9 cellular contexts compared by ENCODE assay signal in the genomic region with DNA sequence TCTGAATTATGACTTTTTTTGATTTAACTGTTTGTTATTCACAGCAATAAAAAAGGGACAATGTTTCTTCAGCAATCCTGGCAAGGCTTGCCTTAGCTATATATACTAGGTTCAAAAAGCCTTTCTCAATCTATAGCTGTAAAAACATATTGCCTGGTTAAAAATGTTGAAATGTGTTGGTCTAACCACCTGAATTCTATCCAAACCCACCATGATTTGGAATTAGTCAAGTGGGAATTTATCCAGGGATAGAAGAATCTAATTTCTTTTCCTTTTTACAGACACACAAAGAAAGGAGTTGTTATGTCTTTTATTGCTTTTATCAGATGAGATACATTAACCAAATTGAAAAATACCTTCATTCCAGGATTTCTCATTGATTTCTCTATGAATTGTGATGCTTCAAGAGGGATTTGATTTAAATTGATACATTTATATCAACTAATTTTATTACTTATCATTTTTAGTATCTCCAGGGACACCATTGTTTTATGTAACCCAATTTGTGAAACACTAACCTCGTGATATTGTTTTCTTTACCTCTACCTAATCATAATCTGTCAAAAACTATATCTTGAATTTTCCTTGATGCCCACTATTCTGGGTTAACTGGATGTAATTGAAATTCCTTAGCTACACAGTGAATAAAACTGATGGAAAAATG.
"Had no signal": no experiment of that assay in that cellular context is flagged by ENCODE, and none has a peak within 500 bp of the region (broad histone marks: within the 10 kb centered on the region; RNA-seq: fewer than 3 reads in every experiment).

No MANE protein-coding gene starts in this region.

- H3K4me1 Mint-ChIP-seq: IgD-negative memory B cell had no signal

- H3K27ac Mint-ChIP-seq: HFFc6, IgD-negative memory B cell had no signal

- ATAC-seq: HCT116, HepG2 had no signal

- DNase-seq: GM23248, GOT3, H7, HFFc6 had no signal

- H3K9me3 ChIP-seq: HAP-1 had no signal

- H3K9ac ChIP-seq: GM23248 had no signal

- H3K4me3 ChIP-seq: GM23248, HAP-1 had no signal

- H3K27me3 Mint-ChIP-seq: IgD-negative memory B cell had no signal

- H3K4me3 Mint-ChIP-seq: HFFc6, IgD-negative memory B cell had no signal

- H3K27ac ChIP-seq: GM23248, HL-60 had no signal

- H3K36me3 ChIP-seq: HAP-1 had no signal

- H3K36me3 Mint-ChIP-seq: IgD-negative memory B cell had no signal

- FAIRE-seq: HepG2 had no signal

- H2AFZ ChIP-seq: GM23248 had no signal

- H3K9me3 Mint-ChIP-seq: IgD-negative memory B cell had no signal
